Comparison of ENCODE assay signal across 17 cellular contexts in genomic region chr2:61604433-61604832, GRCh38.
A peak's percentile ranks its signal among the peaks of the same experiment; 100 is the strongest.
DNase-seq lines count a peak whose midpoint lies in the region; ATAC-seq and TF ChIP-seq lines count a peak whose summit lies in the region.
"Had no signal": no experiment of that assay in that cellular context is flagged by ENCODE, and none has a peak within 500 bp of the region (broad histone marks: within the 10 kb centered on the region; RNA-seq: fewer than 3 reads in every experiment).

No MANE protein-coding gene starts in this region.

- TF ChIP-seq CTCF in GM23338 (conservative IDR thresholded peaks at IDR 0.05; ENCODE audit: low read depth in 2 of 2) (no peak), PC-3 (conservative IDR thresholded peaks at IDR 0.05; ENCODE audit: low read depth, low read length) (no peak)

- intact Hi-C loops in PC-3 (cut with micrococcal nuclease): no loop called here

- H4K20me1 ChIP-seq in GM23338 (replicated peaks; ENCODE audit: insufficient read depth): no peaks in the 10 kb centered on the region
- H4K20me1 ChIP-seq in PC-3 (ENCODE audit: low read length): no peaks in the 10 kb centered on the region
- H4K20me1 ChIP-seq: BLaER1 treated with 17β-estradiol and CSF1 and Interleukin-3, amounts not matched to agents 10 nM and 100 nM had no signal

- H3K4me2 ChIP-seq in GM23338 (no peak overlapping the region), PC-3 (ENCODE audit: low read length) (no peak overlapping the region)
- H3K4me2 ChIP-seq: BLaER1 treated with 17β-estradiol and CSF1 and Interleukin-3, amounts not matched to agents 10 nM and 100 nM had no signal

- no peak overlapping the region for H3K9ac ChIP-seq in PC-3 (ENCODE audit: low read length)
- H3K9ac ChIP-seq: BLaER1 treated with 17β-estradiol and CSF1 and Interleukin-3, amounts not matched to agents 10 nM and 100 nM had no signal

- no peaks in the 10 kb centered on the region for H3K9me3 ChIP-seq in PC-3 (ENCODE audit: low read length)
- H3K9me3 ChIP-seq: BLaER1 treated with 17β-estradiol and CSF1 and Interleukin-3, amounts not matched to agents 10 nM and 100 nM had no signal

- POLR2A ChIA-PET in PC-3 (lab: Charles Lee; ENCODE audit: unreplicated experiment): no interaction called here

- H3K27ac Mint-ChIP-seq in GM23338: no peak overlapping the region
- H3K27ac Mint-ChIP-seq in central memory CD8-positive, alpha-beta T cell (ENCODE audit: low read depth): peak overlapping the region; percentile 53
- H3K27ac Mint-ChIP-seq: B cell; CD8-positive, alpha-beta T cell; HFFc6 had no signal

- ATAC-seq in GM23338: no peak
- peak; percentile 81 for ATAC-seq in PC-3
- no peak for ATAC-seq in central memory CD8-positive, alpha-beta T cell (replicated peaks; ENCODE audit: extremely low read depth, poor library complexity, severe bottlenecking)
- ATAC-seq: CD8-positive, alpha-beta T cell; GM12878; HCT116; HepG2 had no signal

- no TSS peak for BruUV-seq in PC-3 (replicated peaks; lab: Mats Ljungman, UMichigan)

- H3K4me3 ChIP-seq in GM23338 (no peak overlapping the region), PC-3 (ENCODE audit: low read length) (no peak overlapping the region), H7 (ENCODE audit: insufficient read depth, low read depth, low read length) (no peak overlapping the region)
- H3K4me3 ChIP-seq: BLaER1 treated with 17β-estradiol and CSF1 and Interleukin-3, amounts not matched to agents 10 nM and 100 nM; GM12878 had no signal

- no peak for DNase-seq in GM23338 (ENCODE audit: low spot score)
- peak; percentile 41 for DNase-seq in PC-3
- DNase-seq in central memory CD8-positive, alpha-beta T cell (ENCODE audit: low spot score in 2 of 2): no peak
- DNase-seq in activated CD4-positive, alpha-beta T cell treated with anti-CD3 and anti-CD28 coated beads for 1 hour: no peak
- no peak for DNase-seq in effector CD4-positive, alpha-beta T cell
- DNase-seq in H7: no peak
- no peak for DNase-seq in NCI-H2107 (lab: John Stamatoyannopoulos, UW)
- DNase-seq: Calu3; CD8-positive, alpha-beta T cell; DMS79 treated with DMSO at 0.1 percent for 48 hours; HFFc6 had no signal

- H3K27ac ChIP-seq in GM23338 (ENCODE audit: low read depth) (no peak overlapping the region), PC-3 (ENCODE audit: low read length) (no peak overlapping the region)
- H3K27ac ChIP-seq: BLaER1 treated with 17β-estradiol and CSF1 and Interleukin-3, amounts not matched to agents 10 nM and 100 nM; HL-60 had no signal

- no peaks in the 10 kb centered on the region for H3K36me3 ChIP-seq in GM23338 (ENCODE audit: insufficient read depth)
- H3K36me3 ChIP-seq in PC-3 (ENCODE audit: low read depth, low read length): no peaks in the 10 kb centered on the region
- no peaks in the 10 kb centered on the region for H3K36me3 ChIP-seq in H7 (replicated peaks; ENCODE audit: control insufficient read depth, insufficient read depth, low read length)
- H3K36me3 ChIP-seq: BLaER1 treated with 17β-estradiol and CSF1 and Interleukin-3, amounts not matched to agents 10 nM and 100 nM had no signal

- H3K79me2 ChIP-seq in GM23338 (replicated peaks; ENCODE audit: insufficient read depth) (no peaks in the 10 kb centered on the region), PC-3 (ENCODE audit: low read length) (no peaks in the 10 kb centered on the region)

- no peaks in the 10 kb centered on the region for H3K36me3 Mint-ChIP-seq in GM23338 (ENCODE audit: low read depth)
- H3K36me3 Mint-ChIP-seq in central memory CD8-positive, alpha-beta T cell (ENCODE audit: insufficient read depth): no peaks in the 10 kb centered on the region
- H3K36me3 Mint-ChIP-seq: CD8-positive, alpha-beta T cell had no signal

- H3K9me3 Mint-ChIP-seq in GM23338: no peaks in the 10 kb centered on the region
- no peaks in the 10 kb centered on the region for H3K9me3 Mint-ChIP-seq in central memory CD8-positive, alpha-beta T cell
- H3K9me3 Mint-ChIP-seq: CD8-positive, alpha-beta T cell; HFFc6 had no signal

- H3K9me2 ChIP-seq in GM23338 (ENCODE audit: insufficient read depth) (0 out of 2 replicates have a peak, but pooled peaks cover 6% of the 10 kb centered on the region), PC-3 (replicated peaks; ENCODE audit: low read length) (no peaks in the 10 kb centered on the region)

- H3K4me1 ChIP-seq in GM23338 (ENCODE audit: insufficient read depth) (no peaks in the 10 kb centered on the region), PC-3 (ENCODE audit: insufficient read depth, low read length) (no peaks in the 10 kb centered on the region)
- H3K4me1 ChIP-seq: BLaER1 treated with 17β-estradiol and CSF1 and Interleukin-3, amounts not matched to agents 10 nM and 100 nM had no signal

- CTCF ChIA-PET in PC-3 (lab: Charles Lee): no interaction called here

- no peaks in the 10 kb centered on the region for H3F3A ChIP-seq in GM23338 (replicated peaks; ENCODE audit: low read depth)
- H3F3A ChIP-seq in PC-3 (ENCODE audit: low read length, unreplicated experiment): no peaks in the 10 kb centered on the region

- no peaks in the 10 kb centered on the region for H3K4me1 Mint-ChIP-seq in GM23338
- no peaks in the 10 kb centered on the region for H3K4me1 Mint-ChIP-seq in central memory CD8-positive, alpha-beta T cell
- H3K4me1 Mint-ChIP-seq: B cell had no signal

- 0 out of 2 replicates have a peak overlapping the region, but pooled peaks have one; percentile 80 for H2AFZ ChIP-seq in GM23338
- H2AFZ ChIP-seq in PC-3 (ENCODE audit: low read length): no peak overlapping the region

- H3K27me3 ChIP-seq in GM23338 (ENCODE audit: insufficient read depth) (no peaks in the 10 kb centered on the region), PC-3 (ENCODE audit: low read length) (no peaks in the 10 kb centered on the region), H7 (ENCODE audit: control insufficient read depth, insufficient read depth, low read length) (no peaks in the 10 kb centered on the region)
- H3K27me3 ChIP-seq: BLaER1 treated with 17β-estradiol and CSF1 and Interleukin-3, amounts not matched to agents 10 nM and 100 nM had no signal

- no peak overlapping the region for H3K4me3 Mint-ChIP-seq in GM23338
- no peak overlapping the region for H3K4me3 Mint-ChIP-seq in central memory CD8-positive, alpha-beta T cell
- H3K4me3 Mint-ChIP-seq: B cell; CD8-positive, alpha-beta T cell; HFFc6 had no signal

- peaks cover 3% of the 10 kb centered on the region for H3K27me3 Mint-ChIP-seq in GM23338 (ENCODE audit: insufficient read depth, low read depth, poor library complexity)
- H3K27me3 Mint-ChIP-seq in central memory CD8-positive, alpha-beta T cell: no peaks in the 10 kb centered on the region
- H3K27me3 Mint-ChIP-seq: B cell had no signal

TF ChIP-seq in GM23338, 12 proteins besides CTCF, POLR2A, EP300 and RAD21 (continues in another document):
- no peak for TF ChIP-seq EZH2phosphoT487 (IDR thresholded peaks at IDR 0.05; ENCODE audit: unreplicated experiment)
- no peak for TF ChIP-seq ZNF114 (CRISPR knock-in tag; IDR thresholded peaks at IDR 0.05)
- no peak for TF ChIP-seq ZNF331 (CRISPR knock-in tag; IDR thresholded peaks at IDR 0.05; ENCODE audit: low read depth)
- TF ChIP-seq ETS1 (IDR thresholded peaks at IDR 0.05): no peak
- no peak for TF ChIP-seq POLR2AphosphoS5 (IDR thresholded peaks at IDR 0.05; ENCODE audit: low read depth)
- TF ChIP-seq EZH2 (IDR thresholded peaks at IDR 0.05; ENCODE audit: low read depth, unreplicated experiment): no peak
- no peak for TF ChIP-seq STAT1 (IDR thresholded peaks at IDR 0.05; ENCODE audit: unreplicated experiment)
- no peak for TF ChIP-seq NANOG (IDR thresholded peaks at IDR 0.05; ENCODE audit: borderline replicate concordance)
- no peak for TF ChIP-seq CREB1 (CRISPR knock-in tag; IDR thresholded peaks at IDR 0.05; ENCODE audit: low read depth)
- TF ChIP-seq JUNB (IDR thresholded peaks at IDR 0.05; ENCODE audit: unreplicated experiment): no peak
- TF ChIP-seq REST (IDR thresholded peaks at IDR 0.05; ENCODE audit: unreplicated experiment): no peak
